In genomic region chr12:87311206-87311605, GRCh38 we compare ENCODE assay signal across 13 cellular contexts.
A peak's percentile ranks its signal among the peaks of the same experiment; 100 is the strongest.
DNase-seq lines count a peak whose midpoint lies in the region; ATAC-seq and TF ChIP-seq lines count a peak whose summit lies in the region.
"Had no signal": no experiment of that assay in that cellular context is flagged by ENCODE, and none has a peak within 500 bp of the region (broad histone marks: within the 10 kb centered on the region; RNA-seq: fewer than 3 reads in every experiment).

No MANE protein-coding gene starts in this region.

- no peak for TF ChIP-seq CTCF in glutamatergic neuron (IDR thresholded peaks at IDR 0.05; ENCODE audit: partially characterized antibody, unreplicated experiment)
- TF ChIP-seq CTCF in RWPE1 (conservative IDR thresholded peaks at IDR 0.05; ENCODE audit: low read depth): no peak

- H3K27me3 ChIP-seq in ACC112 (ENCODE audit: insufficient read depth, low read length): no peaks in the 10 kb centered on the region
- H3K27me3 ChIP-seq: esophagus muscularis mucosa had no signal

- H3K27me3 Mint-ChIP-seq in glutamatergic neuron (ENCODE audit: unreplicated experiment): no peaks in the 10 kb centered on the region

- no peaks in the 10 kb centered on the region for H3K79me2 ChIP-seq in ACC112 (ENCODE audit: control insufficient read depth, insufficient read depth, low read length, unreplicated experiment)

- DNase-seq in OCI-M1 (lab: John Stamatoyannopoulos, UW): peak; percentile 14
- no peak for DNase-seq in GDM1 (lab: John Stamatoyannopoulos, UW)
- no peak for DNase-seq in AML-193 (lab: John Stamatoyannopoulos, UW)
- no peak for DNase-seq in glutamatergic neuron
- DNase-seq in RWPE1 (ENCODE audit: low spot score): no peak
- DNase-seq: activated CD8-positive, alpha-beta T cell treated with anti-CD3 and anti-CD28 coated beads, Interleukin-2, amount 10 ng/mL, durations not matched to agents 7 days and 5 days; lower lobe of right lung; NCI-H187; retina had no signal

- no peaks in the 10 kb centered on the region for H3K36me3 ChIP-seq in ACC112 (ENCODE audit: insufficient read depth, low read length)
- H3K36me3 ChIP-seq: esophagus muscularis mucosa, lower lobe of right lung had no signal

- no peaks in the 10 kb centered on the region for H3K9me3 Mint-ChIP-seq in glutamatergic neuron (ENCODE audit: unreplicated experiment)

- H3K4me3 ChIP-seq in ACC112 (ENCODE audit: low read depth, low read length): 0 out of 2 replicates have a peak overlapping the region, but pooled peaks have one; percentile 5
- H3K4me3 ChIP-seq: esophagus muscularis mucosa, lower lobe of right lung had no signal

- ATAC-seq in GM19395 (IDR thresholded peaks at IDR 0.05; ENCODE audit: unreplicated experiment) (peak; percentile 89), HG02981 (IDR thresholded peaks at IDR 0.05; ENCODE audit: unreplicated experiment) (peak; percentile 65)
- ATAC-seq: activated CD8-positive, alpha-beta T cell treated with anti-CD3 and anti-CD28 coated beads, Interleukin-2, amount 10 ng/mL, durations not matched to agents 7 days and 5 days had no signal

- H2AFZ ChIP-seq in ACC112 (ENCODE audit: low read length, unreplicated experiment): peak overlapping the region; percentile 19

- POLR2A ChIA-PET in RWPE1 (lab: Yijun Ruan, JAX; ENCODE audit: low non-redundant PET): no interaction called here

- no peak overlapping the region for H3K4me3 Mint-ChIP-seq in glutamatergic neuron (ENCODE audit: unreplicated experiment)
- H3K4me3 Mint-ChIP-seq: activated CD8-positive, alpha-beta T cell treated with anti-CD3 and anti-CD28 coated beads, Interleukin-2, amount 10 ng/mL, durations not matched to agents 7 days and 5 days had no signal

- H3K36me3 Mint-ChIP-seq in glutamatergic neuron (ENCODE audit: unreplicated experiment): no peaks in the 10 kb centered on the region

- no peaks in the 10 kb centered on the region for H3K4me1 Mint-ChIP-seq in glutamatergic neuron (ENCODE audit: low read depth, unreplicated experiment)

- H3K4me1 ChIP-seq in ACC112 (ENCODE audit: control insufficient read depth, insufficient read depth, low read length, unreplicated experiment): no peaks in the 10 kb centered on the region
- H3K4me1 ChIP-seq: esophagus muscularis mucosa, lower lobe of right lung had no signal

- H3K27ac Mint-ChIP-seq in glutamatergic neuron (ENCODE audit: unreplicated experiment): no peak overlapping the region
- H3K27ac Mint-ChIP-seq: activated CD8-positive, alpha-beta T cell treated with anti-CD3 and anti-CD28 coated beads, Interleukin-2, amount 10 ng/mL, durations not matched to agents 7 days and 5 days had no signal

- CTCF ChIA-PET in RWPE1 (lab: Yijun Ruan, JAX): no interaction called here

- H3K27ac ChIP-seq in ACC112 (ENCODE audit: low read depth, low read length) (no peak overlapping the region), RWPE1 (no peak overlapping the region)
- H3K27ac ChIP-seq: esophagus muscularis mucosa, lower lobe of right lung had no signal
